In the genomic region with DNA sequence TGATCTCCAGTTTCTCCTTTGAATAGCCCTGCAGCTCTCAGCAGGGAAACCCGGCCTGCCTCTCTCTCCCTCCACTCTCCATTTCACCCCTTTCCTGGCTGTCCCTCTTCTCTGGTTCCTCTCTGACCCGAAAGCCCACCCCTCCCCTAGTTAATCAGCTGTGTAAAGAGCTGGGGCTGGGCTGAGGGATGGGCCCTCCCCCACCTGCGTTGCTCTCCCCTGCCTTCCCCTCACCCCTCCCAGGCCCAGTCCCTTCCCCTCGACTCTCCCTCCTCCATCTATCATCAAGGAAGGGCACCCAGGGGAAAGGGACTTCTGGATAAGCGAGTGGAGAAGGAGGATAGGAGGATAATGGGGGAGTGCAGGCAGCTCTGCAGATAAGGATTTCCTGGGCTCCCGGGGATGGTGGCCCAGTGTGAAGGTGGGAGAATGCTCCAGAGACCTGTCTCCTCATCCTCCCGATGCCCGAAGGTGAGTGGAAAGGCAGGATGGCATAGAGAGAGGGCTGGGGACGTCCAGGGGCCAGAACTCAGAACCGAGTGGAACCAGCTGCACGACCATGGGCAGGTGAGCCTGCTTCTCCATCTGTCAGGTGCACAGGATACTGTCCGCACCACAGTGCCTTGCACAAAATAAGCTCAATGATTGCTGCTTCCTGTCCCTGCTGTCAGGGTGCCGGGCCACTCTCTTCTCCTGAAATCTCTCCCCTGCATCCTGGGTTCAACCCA, we compare ENCODE assay signal across 23 cellular contexts. TPM values are rescaled to one million over a fixed set of nuclear protein-coding genes. Genes with fewer than 3 reads are reported as not detected.
A peak's percentile ranks its signal among the peaks of the same experiment; 100 is the strongest.
DNase-seq lines count a peak whose midpoint lies in the region; ATAC-seq, FAIRE-seq and TF ChIP-seq lines count a peak whose summit lies in the region.
"Had no signal": no experiment of that assay in that cellular context is flagged by ENCODE, and none has a peak within 500 bp of the region (broad histone marks: within the 10 kb centered on the region; RNA-seq: fewer than 3 reads in every experiment).

No MANE protein-coding gene starts in this region.

- H3K9me3 ChIP-seq in HepG2 (ENCODE audit: low read length) = no peaks in the 10 kb centered on the region
- H3K9me3 ChIP-seq in right lobe of liver = no peaks in the 10 kb centered on the region
- no peaks in the 10 kb centered on the region for H3K9me3 ChIP-seq in OCI-LY7 (ENCODE audit: low read length)
- H3K9me3 ChIP-seq: BE2C, thoracic aorta had no signal

- H3K27me3 ChIP-seq in HepG2 (ENCODE audit: control insufficient read depth in 1 of 2, insufficient read depth in 2 of 2, low read length in 2 of 2) (peaks cover 0 to 13% of the 10 kb centered on the region in 2 experiments; a peak in 3 of 5 replicates), right lobe of liver (no peaks in the 10 kb centered on the region)
- H3K27me3 ChIP-seq: BE2C had no signal

- WGBS in HepG2 (ENCODE audit: low lambda C conversion rate) = 34% methylated on average over 13 of the region's 13 CpGs
- 55% methylated on average over 9 of the region's 13 CpGs for WGBS in right lobe of liver (ENCODE audit: insufficient coverage, low coverage, low lambda C conversion rate, missing lambda C conversion rate)

- peak overlapping the region; percentile 66; the same call in 1 of the 2 replicates for H3K9ac ChIP-seq in HepG2 (ENCODE audit: insufficient read depth, low read depth, low read length)

- TF ChIP-seq RAD21 in HepG2 (CRISPR knock-in tag; IDR thresholded peaks at IDR 0.05) = no peak

- TF ChIP-seq CTCF in HepG2 (CRISPR knock-in tag; IDR thresholded peaks at IDR 0.05) = no peak
- TF ChIP-seq CTCF in right lobe of liver (IDR thresholded peaks at IDR 0.05) = no peak
- no peak for TF ChIP-seq CTCF in OCI-LY7 (conservative IDR thresholded peaks at IDR 0.05; ENCODE audit: low read length)

- peaks cover 43% of the 10 kb centered on the region for H3K27me3 Mint-ChIP-seq in stimulated activated memory B cell treated with anti-CD40 and anti-IgM and Interleukin-4, amounts not matched to agents 10 μg/mL and 1 μg/mL and 100 μg/mL, for 72 hours

- ATAC-seq in HepG2 = peak; percentile 1; the same call in 2 of the 3 replicates
- no peak for ATAC-seq in right lobe of liver
- no peak for ATAC-seq in stimulated activated memory B cell treated with anti-CD40 and anti-IgM and Interleukin-4, amounts not matched to agents 10 μg/mL and 1 μg/mL and 100 μg/mL, for 72 hours

- peak overlapping the region; percentile 94 for H3K4me2 ChIP-seq in HepG2 (ENCODE audit: low read depth, low read length)
- H3K4me2 ChIP-seq in OCI-LY7 (ENCODE audit: low read length) = peak overlapping the region; percentile 76

- in situ Hi-C loops in HepG2 (cut with HindIII; ENCODE audit: extremely low pct_ligation_motif_present, low pct_unique_long_range_greater_than_20kb) = no loop called here

- no peak overlapping the region for H3K4me3 Mint-ChIP-seq in stimulated activated memory B cell treated with anti-CD40 and anti-IgM and Interleukin-4, amounts not matched to agents 10 μg/mL and 1 μg/mL and 100 μg/mL, for 72 hours
- H3K4me3 Mint-ChIP-seq: activated CD8-positive, alpha-beta T cell treated with anti-CD3 and anti-CD28 coated beads for 36 hours; mesothelial cell of epicardium had no signal

- CTCF ChIA-PET in HepG2 (lab: Yijun Ruan, JAX; ENCODE audit: low intra/inter-chr PET ratio, low total read pairs) = interaction anchor here (1.9 to 3.6 kb wide), 3 partner anchors 14 to 53 kb away, joined by 7 to 38 read pairs (median 22); no protein-coding TSS in a partner anchor
- CTCF ChIA-PET in OCI-LY7 (lab: Charles Lee; ENCODE audit: unreplicated experiment) = interaction anchor here (0.6 to 4.4 kb wide), 10 partner anchors 12 to 400 kb away, joined by 3 to 37 read pairs (median 4); a partner anchor contains a TSS

- H3K4me1 Mint-ChIP-seq in stimulated activated memory B cell treated with anti-CD40 and anti-IgM and Interleukin-4, amounts not matched to agents 10 μg/mL and 1 μg/mL and 100 μg/mL, for 72 hours = peaks cover 9% of the 10 kb centered on the region

- H3K4me3 ChIP-seq in HepG2 (replicated peaks in 1 of 3; ENCODE audit: insufficient read depth in 1 of 3, low read depth in 2 of 3, low read length in 3 of 3) (peak overlapping the region in 2 of 3 experiments; percentile 31 to 70; a peak in 3 of 6 replicates), right lobe of liver (no peak overlapping the region), OCI-LY7 (ENCODE audit: low read depth, low read length, poor library complexity, severe bottlenecking) (peak overlapping the region; percentile 58)
- H3K4me3 ChIP-seq: skin epidermis, thoracic aorta had no signal

- no peaks in the 10 kb centered on the region for H3K79me2 ChIP-seq in HepG2 (ENCODE audit: insufficient read depth, low read length)
- no peaks in the 10 kb centered on the region for H3K79me2 ChIP-seq in OCI-LY7 (ENCODE audit: insufficient read depth, low read depth, low read length)

- no peak overlapping the region for H3K27ac Mint-ChIP-seq in stimulated activated memory B cell treated with anti-CD40 and anti-IgM and Interleukin-4, amounts not matched to agents 10 μg/mL and 1 μg/mL and 100 μg/mL, for 72 hours
- H3K27ac Mint-ChIP-seq: activated CD8-positive, alpha-beta T cell treated with anti-CD3 and anti-CD28 coated beads for 36 hours; mesothelial cell of epicardium had no signal

- no peak for FAIRE-seq in HepG2 (lab: Jason Lieb, UNC)
- no peak for FAIRE-seq in GM19239 (lab: Jason Lieb, UNC)

- intact Hi-C loops in HepG2 (cut with micrococcal nuclease; ENCODE audit: unreplicated experiment) = loop anchor here (1.0 to 10.0 kb wide), 3 partner anchors 29 to 124 kb away; a partner anchor contains a TSS
- intact Hi-C loops in right lobe of liver (cut with DNase I) = loop anchor here in 1 of 2 donors (10.0 kb wide), 1 partner anchor 54 kb away; a partner anchor contains a TSS
- intact Hi-C loops in OCI-LY7 (cut with micrococcal nuclease; ENCODE audit: unreplicated experiment) = loop anchor here (1.0 to 2.0 kb wide), 5 partner anchors 11 to 54 kb away; no protein-coding TSS in a partner anchor

- H3K36me3 ChIP-seq in HepG2 (replicated peaks in 1 of 2; ENCODE audit: control insufficient read depth in 1 of 2, insufficient read depth in 2 of 2, low read length in 2 of 2) (no peaks in the 10 kb centered on the region), right lobe of liver (no peaks in the 10 kb centered on the region), OCI-LY7 (ENCODE audit: insufficient read depth, low read length) (peaks cover 21% of the 10 kb centered on the region; the same call in 1 of the 2 replicates)
- H3K36me3 ChIP-seq: BE2C, thoracic aorta had no signal

- H3K4me1 ChIP-seq in HepG2 (ENCODE audit: insufficient read depth, low read length) (peaks cover 25% of the 10 kb centered on the region), right lobe of liver (no peaks in the 10 kb centered on the region), OCI-LY7 (ENCODE audit: insufficient read depth, low read length, poor library complexity, severe bottlenecking) (peaks cover 43% of the 10 kb centered on the region)

- H3K36me3 Mint-ChIP-seq in stimulated activated memory B cell treated with anti-CD40 and anti-IgM and Interleukin-4, amounts not matched to agents 10 μg/mL and 1 μg/mL and 100 μg/mL, for 72 hours = no peaks in the 10 kb centered on the region
- H3K36me3 Mint-ChIP-seq: mesothelial cell of epicardium had no signal

- TF ChIP-seq EP300 in HepG2 (IDR thresholded peaks at IDR 0.05; ENCODE audit: low read depth in 2 of 2, low read length in 2 of 2) (no peak), HepG2 (CRISPR knock-in tag; IDR thresholded peaks at IDR 0.05; ENCODE audit: borderline replicate concordance) (no peak)

- TF ChIP-seq POLR2A in HepG2 (IDR thresholded peaks at IDR 0.05; ENCODE audit: insufficient read depth in 1 of 2, low read depth in 2 of 2, low read length in 2 of 2) = no peak
- TF ChIP-seq POLR2A in right lobe of liver (IDR thresholded peaks at IDR 0.05) = no peak

- no TSS peak for BruUV-seq in HepG2 (replicated peaks; lab: Mats Ljungman, UMichigan)
- no TSS peak for BruUV-seq in OCI-LY7 (replicated peaks; lab: Mats Ljungman, UMichigan)

- POLR2A ChIA-PET in HepG2 (lab: Yijun Ruan, JAX) = interaction anchor here (1.3 to 2.1 kb wide), 3 partner anchors 11 to 53 kb away, joined by 3 to 6 read pairs (median 3); no protein-coding TSS in a partner anchor
- POLR2A ChIA-PET in OCI-LY7 (lab: Charles Lee) = interaction anchor here (0.6 to 3.2 kb wide), 16 partner anchors 9 to 187 kb away, joined by 3 to 21 read pairs (median 4); a partner anchor contains a TSS

- H4K20me1 ChIP-seq in HepG2 (ENCODE audit: insufficient read depth, low read length) = no peaks in the 10 kb centered on the region
- H4K20me1 ChIP-seq in OCI-LY7 (ENCODE audit: insufficient read depth, low read length) = no peaks in the 10 kb centered on the region

- no peaks in the 10 kb centered on the region for H3K9me3 Mint-ChIP-seq in stimulated activated memory B cell treated with anti-CD40 and anti-IgM and Interleukin-4, amounts not matched to agents 10 μg/mL and 1 μg/mL and 100 μg/mL, for 72 hours
- H3K9me3 Mint-ChIP-seq: activated CD8-positive, alpha-beta T cell treated with anti-CD3 and anti-CD28 coated beads for 36 hours; mesothelial cell of epicardium had no signal

- DNase-seq in HepG2 (ENCODE audit: low spot score) (no peak), right lobe of liver (no peak), OCI-LY7 (ENCODE audit: low spot score) (peak; percentile 90), iPS-NIHi11 (ENCODE audit: low spot score) (peak; percentile 52), cortex of kidney (lab: John Stamatoyannopoulos, UW) (no peak), midbrain (lab: John Stamatoyannopoulos, UW) (no peak), GM19239 (ENCODE audit: insufficient read length, low spot score) (no peak)
- DNase-seq: activated CD4-positive, CD25-positive, alpha-beta regulatory T cell; activated T-cell treated with anti-CD3 and anti-CD28 coated beads for 4 hours; effector CD4-positive, alpha-beta T cell; GOT3; NCI-H526 treated with DMSO at 0.1 percent for 48 hours; T-helper 9 cell had no signal

- no peaks in the 10 kb centered on the region for H3K9me2 ChIP-seq in OCI-LY7 (ENCODE audit: insufficient read depth, low read length)

- H3K27ac ChIP-seq in HepG2 (ENCODE audit: extremely low read length, insufficient read depth, low read length) (no peak overlapping the region), right lobe of liver (no peak overlapping the region), OCI-LY7 (ENCODE audit: low read depth, low read length, poor library complexity, severe bottlenecking) (peak overlapping the region; percentile 92)
- H3K27ac ChIP-seq: skin epidermis, thoracic aorta had no signal

- H2AFZ ChIP-seq in HepG2 (ENCODE audit: low read length) (no peak overlapping the region), OCI-LY7 (ENCODE audit: low read length) (peak overlapping the region; percentile 76; the same call in 1 of the 2 replicates)

RNA-seq across cellular contexts. Expression of a gene that starts 12.0 kb away (rescaled TPM):
- 0.38 TPM in 1 of 2 replicates, not detected in the other for total RNA-seq in HepG2 (2016; rRNA removed; fragmentation: Illumina TruSeq; extraction: Trizol)
- 0.20 and 0.26 TPM in 2 replicates for total RNA-seq in HepG2 (2016; cell fraction: cytosol; rRNA removed; fragmentation: Illumina TruSeq; extraction: Trizol; ENCODE audit: low read depth)
- 0.15 TPM in 1 of 2 replicates, not detected in the other for total RNA-seq in HepG2 (2016; cell fraction: insoluble cytoplasmic fraction; rRNA removed; fragmentation: Illumina TruSeq; extraction: Trizol)
- 0.07 and 0.43 TPM in 2 replicates for total RNA-seq in HepG2 (2016; cell fraction: membrane; rRNA removed; fragmentation: Illumina TruSeq; extraction: Trizol)
- 0.25 and 0.37 TPM in 2 replicates for total RNA-seq in HepG2 (2016; cell fraction: nucleus; rRNA removed; fragmentation: Illumina TruSeq; extraction: Trizol)
- polyA plus RNA-seq in HepG2 (2011; rRNA removed) = 0.79 and 1.0 TPM in 2 replicates
- 0.54 and 0.83 TPM in 2 replicates for polyA plus RNA-seq in HepG2 (2011; cell fraction: cytosol; rRNA removed)
- polyA plus RNA-seq in HepG2 (2011; cell fraction: nucleus; rRNA removed) = 5.5 and 6.9 TPM in 2 replicates
- polyA plus RNA-seq in HepG2 (2012) = 1.1 and 1.2 TPM in 2 replicates
- polyA plus RNA-seq in HepG2 (2016; cell fraction: cytosol; fragmentation: Illumina TruSeq; extraction: Trizol; ENCODE audit: low read depth) = 0.17 and 0.28 TPM in 2 replicates
- 0.23 TPM in 1 of 2 replicates, not detected in the other for polyA plus RNA-seq in HepG2 (2016; cell fraction: insoluble cytoplasmic fraction; fragmentation: Illumina TruSeq; extraction: Trizol; ENCODE audit: low read depth)
- 0.19 and 0.29 TPM in 2 replicates for polyA plus RNA-seq in HepG2 (2016; cell fraction: membrane; fragmentation: Illumina TruSeq; extraction: Trizol; ENCODE audit: low read depth)
- 0.96 and 1.8 TPM in 2 replicates for polyA plus RNA-seq in HepG2 (2016; cell fraction: nucleus; fragmentation: Illumina TruSeq; extraction: Trizol; ENCODE audit: insufficient read depth, low read depth)
- polyA minus RNA-seq in HepG2 (2011; rRNA and poly(A)+ RNA removed; ENCODE audit: low replicate concordance) = 1.8 and 2.7 TPM in 2 replicates
- polyA minus RNA-seq in HepG2 (2011; cell fraction: cytosol; rRNA and poly(A)+ RNA removed) = 0.59 and 0.79 TPM in 2 replicates
- 0.50 and 1.3 TPM in 2 replicates for polyA minus RNA-seq in HepG2 (2011; cell fraction: nucleus; rRNA and poly(A)+ RNA removed)
- not detected for total RNA-seq in right lobe of liver
- 14.0 and 23.3 TPM in 2 replicates for total RNA-seq in OCI-LY7 (2014; rRNA removed; shearing (Covaris generic))
- 61.0 and 71.6 TPM in 2 replicates for total RNA-seq in OCI-LY7 (2022)
- total RNA-seq: Calu3, pulmonary artery endothelial cell had no signal
- polyA plus RNA-seq: neural cell had no signal

RNA-seq across cellular contexts. Expression of a gene that starts 24.4 kb away (rescaled TPM):
- total RNA-seq in HepG2 (2016; rRNA removed; fragmentation: Illumina TruSeq; extraction: Trizol) (not detected in 2 replicates), right lobe of liver (not detected), OCI-LY7 (2022) (18.1 and 18.2 TPM in 2 replicates)
- not detected in 2 replicates for total RNA-seq in HepG2 (2016; cell fraction: cytosol; rRNA removed; fragmentation: Illumina TruSeq; extraction: Trizol; ENCODE audit: low read depth)
- not detected in 2 replicates for total RNA-seq in HepG2 (2016; cell fraction: insoluble cytoplasmic fraction; rRNA removed; fragmentation: Illumina TruSeq; extraction: Trizol)
- not detected in 2 replicates for total RNA-seq in HepG2 (2016; cell fraction: membrane; rRNA removed; fragmentation: Illumina TruSeq; extraction: Trizol)
- not detected in 2 replicates for total RNA-seq in HepG2 (2016; cell fraction: nucleus; rRNA removed; fragmentation: Illumina TruSeq; extraction: Trizol)
- polyA plus RNA-seq in HepG2 (2011; rRNA removed) = 0.05 and 0.07 TPM in 2 replicates
- not detected in 2 replicates for polyA plus RNA-seq in HepG2 (2011; cell fraction: cytosol; rRNA removed)
- polyA plus RNA-seq in HepG2 (2011; cell fraction: nucleus; rRNA removed) = 0.24 and 0.43 TPM in 2 replicates
- polyA plus RNA-seq in HepG2 (2012) = 0.17 TPM in 1 of 2 replicates, not detected in the other
- not detected in 2 replicates for polyA plus RNA-seq in HepG2 (2016; cell fraction: cytosol; fragmentation: Illumina TruSeq; extraction: Trizol; ENCODE audit: low read depth)
- polyA plus RNA-seq in HepG2 (2016; cell fraction: insoluble cytoplasmic fraction; fragmentation: Illumina TruSeq; extraction: Trizol; ENCODE audit: low read depth) = not detected in 2 replicates
- polyA plus RNA-seq in HepG2 (2016; cell fraction: membrane; fragmentation: Illumina TruSeq; extraction: Trizol; ENCODE audit: low read depth) = not detected in 2 replicates
- not detected in 2 replicates for polyA plus RNA-seq in HepG2 (2016; cell fraction: nucleus; fragmentation: Illumina TruSeq; extraction: Trizol; ENCODE audit: insufficient read depth, low read depth)
- polyA minus RNA-seq in HepG2 (2011; rRNA and poly(A)+ RNA removed; ENCODE audit: low replicate concordance) = not detected in 2 replicates
- polyA minus RNA-seq in HepG2 (2011; cell fraction: cytosol; rRNA and poly(A)+ RNA removed) = not detected in 2 replicates
- polyA minus RNA-seq in HepG2 (2011; cell fraction: nucleus; rRNA and poly(A)+ RNA removed) = not detected in 2 replicates
- 2.7 and 4.7 TPM in 2 replicates for total RNA-seq in OCI-LY7 (2014; rRNA removed; shearing (Covaris generic))
- total RNA-seq: activated CD8-positive, alpha-beta T cell treated with anti-CD3 and anti-CD28 coated beads for 36 hours; Calu3; Daoy; pulmonary artery endothelial cell had no signal
- polyA plus RNA-seq: neural cell had no signal

RNA-seq across cellular contexts. Expression of a gene that starts 31.4 kb away (rescaled TPM):
- 0.07 TPM in 1 of 2 replicates, not detected in the other for total RNA-seq in HepG2 (2016; rRNA removed; fragmentation: Illumina TruSeq; extraction: Trizol)
- not detected in 2 replicates for total RNA-seq in HepG2 (2016; cell fraction: cytosol; rRNA removed; fragmentation: Illumina TruSeq; extraction: Trizol; ENCODE audit: low read depth)
- 0.12 and 0.19 TPM in 2 replicates for total RNA-seq in HepG2 (2016; cell fraction: insoluble cytoplasmic fraction; rRNA removed; fragmentation: Illumina TruSeq; extraction: Trizol)
- 0.07 TPM in 1 of 2 replicates, not detected in the other for total RNA-seq in HepG2 (2016; cell fraction: membrane; rRNA removed; fragmentation: Illumina TruSeq; extraction: Trizol)
- total RNA-seq in HepG2 (2016; cell fraction: nucleus; rRNA removed; fragmentation: Illumina TruSeq; extraction: Trizol) = 0.65 TPM in 1 of 2 replicates, not detected in the other
- polyA plus RNA-seq in HepG2 (2011; rRNA removed) = 0.13 and 0.14 TPM in 2 replicates
- 0.12 and 0.23 TPM in 2 replicates for polyA plus RNA-seq in HepG2 (2011; cell fraction: cytosol; rRNA removed)
- 0.37 and 0.42 TPM in 2 replicates for polyA plus RNA-seq in HepG2 (2011; cell fraction: nucleus; rRNA removed)
- polyA plus RNA-seq in HepG2 (2012) = 0.09 and 0.24 TPM in 2 replicates
- not detected in 2 replicates for polyA plus RNA-seq in HepG2 (2016; cell fraction: cytosol; fragmentation: Illumina TruSeq; extraction: Trizol; ENCODE audit: low read depth)
- polyA plus RNA-seq in HepG2 (2016; cell fraction: insoluble cytoplasmic fraction; fragmentation: Illumina TruSeq; extraction: Trizol; ENCODE audit: low read depth) = 0.20 TPM in 1 of 2 replicates, not detected in the other
- not detected in 2 replicates for polyA plus RNA-seq in HepG2 (2016; cell fraction: membrane; fragmentation: Illumina TruSeq; extraction: Trizol; ENCODE audit: low read depth)
- polyA plus RNA-seq in HepG2 (2016; cell fraction: nucleus; fragmentation: Illumina TruSeq; extraction: Trizol; ENCODE audit: insufficient read depth, low read depth) = 0.52 TPM in 1 of 2 replicates, not detected in the other
- 1.4 TPM in 1 of 2 replicates, not detected in the other for polyA minus RNA-seq in HepG2 (2011; rRNA and poly(A)+ RNA removed; ENCODE audit: low replicate concordance)
- polyA minus RNA-seq in HepG2 (2011; cell fraction: cytosol; rRNA and poly(A)+ RNA removed) = not detected in 2 replicates
- polyA minus RNA-seq in HepG2 (2011; cell fraction: nucleus; rRNA and poly(A)+ RNA removed) = not detected in 2 replicates
- under 1 TPM in 2 of 6 experiments, not detected in 4; 0.14 to 0.25 TPM for total RNA-seq in right lobe of liver
- 2.1 and 6.4 TPM in 2 replicates for total RNA-seq in OCI-LY7 (2014; rRNA removed; shearing (Covaris generic))
- total RNA-seq in OCI-LY7 (2022) = 13.6 and 18.8 TPM in 2 replicates
- total RNA-seq: Daoy, pulmonary artery endothelial cell had no signal
- polyA plus RNA-seq: neural cell had no signal

RNA-seq across cellular contexts. Expression of a gene that starts 33.6 kb away (rescaled TPM):
- total RNA-seq in HepG2 (2016; rRNA removed; fragmentation: Illumina TruSeq; extraction: Trizol) (21.5 and 21.7 TPM in 2 replicates), right lobe of liver (10 to 100 TPM; 12.3 to 24.0 (median 16.3) TPM), OCI-LY7 (2022) (166 and 173 TPM in 2 replicates)
- 10.8 and 11.1 TPM in 2 replicates for total RNA-seq in HepG2 (2016; cell fraction: cytosol; rRNA removed; fragmentation: Illumina TruSeq; extraction: Trizol; ENCODE audit: low read depth)
- 16.3 and 22.5 TPM in 2 replicates for total RNA-seq in HepG2 (2016; cell fraction: insoluble cytoplasmic fraction; rRNA removed; fragmentation: Illumina TruSeq; extraction: Trizol)
- total RNA-seq in HepG2 (2016; cell fraction: membrane; rRNA removed; fragmentation: Illumina TruSeq; extraction: Trizol) = 11.0 and 11.4 TPM in 2 replicates
- total RNA-seq in HepG2 (2016; cell fraction: nucleus; rRNA removed; fragmentation: Illumina TruSeq; extraction: Trizol) = 33.1 and 40.6 TPM in 2 replicates
- 37.0 and 43.1 TPM in 2 replicates for polyA plus RNA-seq in HepG2 (2011; rRNA removed)
- 15.7 and 25.3 TPM in 2 replicates for polyA plus RNA-seq in HepG2 (2011; cell fraction: cytosol; rRNA removed)
- polyA plus RNA-seq in HepG2 (2011; cell fraction: nucleus; rRNA removed) = 233 and 267 TPM in 2 replicates
- polyA plus RNA-seq in HepG2 (2012) = 31.5 and 37.5 TPM in 2 replicates
- 5.5 and 5.9 TPM in 2 replicates for polyA plus RNA-seq in HepG2 (2016; cell fraction: cytosol; fragmentation: Illumina TruSeq; extraction: Trizol; ENCODE audit: low read depth)
- 19.5 and 31.5 TPM in 2 replicates for polyA plus RNA-seq in HepG2 (2016; cell fraction: insoluble cytoplasmic fraction; fragmentation: Illumina TruSeq; extraction: Trizol; ENCODE audit: low read depth)
- 11.5 and 14.8 TPM in 2 replicates for polyA plus RNA-seq in HepG2 (2016; cell fraction: membrane; fragmentation: Illumina TruSeq; extraction: Trizol; ENCODE audit: low read depth)
- polyA plus RNA-seq in HepG2 (2016; cell fraction: nucleus; fragmentation: Illumina TruSeq; extraction: Trizol; ENCODE audit: insufficient read depth, low read depth) = 63.8 and 69.6 TPM in 2 replicates
- 159 and 251 TPM in 2 replicates for polyA minus RNA-seq in HepG2 (2011; rRNA and poly(A)+ RNA removed; ENCODE audit: low replicate concordance)
- 44.5 and 51.3 TPM in 2 replicates for polyA minus RNA-seq in HepG2 (2011; cell fraction: cytosol; rRNA and poly(A)+ RNA removed)
- 140 and 150 TPM in 2 replicates for polyA minus RNA-seq in HepG2 (2011; cell fraction: nucleus; rRNA and poly(A)+ RNA removed)
- 118 and 132 TPM in 2 replicates for total RNA-seq in OCI-LY7 (2014; rRNA removed; shearing (Covaris generic))

RNA-seq across cellular contexts. Expression of a gene that starts 38.7 kb away (rescaled TPM):
- 73.9 and 135 TPM in 2 replicates for total RNA-seq in HepG2 (2016; rRNA removed; fragmentation: Illumina TruSeq; extraction: Trizol)
- total RNA-seq in HepG2 (2016; cell fraction: cytosol; rRNA removed; fragmentation: Illumina TruSeq; extraction: Trizol; ENCODE audit: low read depth) = 30.4 and 34.3 TPM in 2 replicates
- total RNA-seq in HepG2 (2016; cell fraction: insoluble cytoplasmic fraction; rRNA removed; fragmentation: Illumina TruSeq; extraction: Trizol) = 73.5 and 136 TPM in 2 replicates
- 79.1 and 85.5 TPM in 2 replicates for total RNA-seq in HepG2 (2016; cell fraction: membrane; rRNA removed; fragmentation: Illumina TruSeq; extraction: Trizol)
- total RNA-seq in HepG2 (2016; cell fraction: nucleus; rRNA removed; fragmentation: Illumina TruSeq; extraction: Trizol) = 134 and 158 TPM in 2 replicates
- 417 and 462 TPM in 2 replicates for polyA plus RNA-seq in HepG2 (2011; rRNA removed)
- polyA plus RNA-seq in HepG2 (2011; cell fraction: cytosol; rRNA removed) = 356 and 373 TPM in 2 replicates
- polyA plus RNA-seq in HepG2 (2011; cell fraction: nucleus; rRNA removed) = 1,568 and 1,774 TPM in 2 replicates
- 192 and 216 TPM in 2 replicates for polyA plus RNA-seq in HepG2 (2012)
- 27.4 and 30.4 TPM in 2 replicates for polyA plus RNA-seq in HepG2 (2016; cell fraction: cytosol; fragmentation: Illumina TruSeq; extraction: Trizol; ENCODE audit: low read depth)
- 63.2 and 70.8 TPM in 2 replicates for polyA plus RNA-seq in HepG2 (2016; cell fraction: insoluble cytoplasmic fraction; fragmentation: Illumina TruSeq; extraction: Trizol; ENCODE audit: low read depth)
- polyA plus RNA-seq in HepG2 (2016; cell fraction: membrane; fragmentation: Illumina TruSeq; extraction: Trizol; ENCODE audit: low read depth) = 56.1 and 58.9 TPM in 2 replicates
- 255 and 265 TPM in 2 replicates for polyA plus RNA-seq in HepG2 (2016; cell fraction: nucleus; fragmentation: Illumina TruSeq; extraction: Trizol; ENCODE audit: insufficient read depth, low read depth)
- polyA minus RNA-seq in HepG2 (2011; rRNA and poly(A)+ RNA removed; ENCODE audit: low replicate concordance) = 193 and 937 TPM in 2 replicates
- 155 and 193 TPM in 2 replicates for polyA minus RNA-seq in HepG2 (2011; cell fraction: cytosol; rRNA and poly(A)+ RNA removed)
- polyA minus RNA-seq in HepG2 (2011; cell fraction: nucleus; rRNA and poly(A)+ RNA removed) = 359 and 416 TPM in 2 replicates
- total RNA-seq in right lobe of liver = 100 to 1,000 TPM in 3 of 6 experiments, 10 to 100 TPM in 3; 57.5 to 151 (median 90.3) TPM
- 50.1 and 55.5 TPM in 2 replicates for total RNA-seq in OCI-LY7 (2014; rRNA removed; shearing (Covaris generic))
- 47.9 and 60.1 TPM in 2 replicates for total RNA-seq in OCI-LY7 (2022)

Comparison
In these comparisons a context has a peak if more than half of its experiments do, and no peak if none do; other contexts are left out.
1. H3K4me3 ChIP-seq: peak in HepG2 (2 of 3) and OCI-LY7 (single experiment); none in right lobe of liver (0 of 3).
2. DNase-seq: peak in OCI-LY7 (single experiment) and iPS-NIHi11 (single experiment); none in HepG2 (single experiment), right lobe of liver (0 of 3), cortex of kidney (single experiment), midbrain (single experiment) and GM19239 (single experiment).
3. RNA of a gene that starts 12.0 kb away (total RNA-seq): 14.0 to 71.6 TPM in OCI-LY7; 0.07 to 0.43 TPM in HepG2 and not detected in right lobe of liver; every median in the first group is over 10 times any median in the second.